18 cellular contexts compared by ENCODE assay signal in the genomic region with DNA sequence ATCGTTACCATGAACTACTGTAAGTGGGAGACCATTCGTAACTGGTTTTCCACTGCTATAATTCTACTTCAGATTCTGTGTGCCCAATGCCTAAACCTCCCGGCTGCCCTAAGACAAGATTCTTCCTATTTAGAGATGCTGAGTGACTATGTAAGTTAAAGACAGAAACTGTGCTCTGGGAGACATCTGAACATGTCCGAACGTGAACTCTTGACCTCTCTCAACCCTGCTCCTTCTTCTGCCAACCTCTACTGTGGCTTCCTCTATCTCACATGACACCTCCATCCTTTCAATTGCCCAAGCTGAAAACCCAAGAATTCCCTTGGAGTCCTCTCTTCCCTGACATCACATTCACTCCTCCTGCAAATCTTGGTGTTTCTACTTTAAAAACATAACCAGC.
A peak's percentile ranks its signal among the peaks of the same experiment; 100 is the strongest.
DNase-seq lines count a peak whose midpoint lies in the region; ATAC-seq and TF ChIP-seq lines count a peak whose summit lies in the region.
"Had no signal": no experiment of that assay in that cellular context is flagged by ENCODE, and none has a peak within 500 bp of the region (broad histone marks: within the 10 kb centered on the region; RNA-seq: fewer than 3 reads in every experiment).

No MANE protein-coding gene starts in this region.

- H2BK12ac ChIP-seq in neuronal stem cell (ENCODE audit: low read length) = no peak overlapping the region

- no peak overlapping the region for H3K14ac ChIP-seq in neuronal stem cell (ENCODE audit: low read length)

- H2AK5ac ChIP-seq in neuronal stem cell (ENCODE audit: low read depth, low read length) = no peak overlapping the region

- H3K4me1 ChIP-seq in neuronal stem cell (ENCODE audit: control insufficient read depth in 2 of 2, insufficient read depth in 1 of 2, low read depth in 1 of 2, low read length in 2 of 2) (peaks cover 7 to 8% of the 10 kb centered on the region in 2 donors), stomach (no peaks in the 10 kb centered on the region)
- H3K4me1 ChIP-seq: BLaER1 had no signal

- intact Hi-C loops in stomach (cut with DNase I; ENCODE audit: low total_unique reads) = no loop called here

- H3K23ac ChIP-seq in neuronal stem cell (ENCODE audit: low read depth, low read length, poor library complexity) = no peak overlapping the region

- H2AFZ ChIP-seq in neuronal stem cell (ENCODE audit: low read length) = no peak overlapping the region

- WGBS in neuronal stem cell (ENCODE audit: extremely low coverage in 2 of 2, insufficient read length in 2 of 2, insufficient replicate concordance in 1 of 2), 2 donors = no CpG with 5 or more reads among the region's 5 CpGs
- WGBS in stomach, 5 donors = 90 to 93% (median 92%) methylated on average over 5 of the region's 5 CpGs

- H4K8ac ChIP-seq in neuronal stem cell (ENCODE audit: low read depth, low read length) = no peak overlapping the region

- no peak overlapping the region for H2BK120ac ChIP-seq in neuronal stem cell (ENCODE audit: low read depth, low read length)

- TF ChIP-seq POLR2A in stomach (IDR thresholded peaks at IDR 0.05) = no peak

- H3K18ac ChIP-seq in neuronal stem cell (ENCODE audit: low read length) = no peak overlapping the region

- H3K9ac ChIP-seq in neuronal stem cell (ENCODE audit: low read depth, low read length, poor library complexity) = no peak overlapping the region
- H3K9ac ChIP-seq: BLaER1, SK-N-SH had no signal

- H3K27me3 ChIP-seq in neuronal stem cell (ENCODE audit: control insufficient read depth in 3 of 3, insufficient read depth in 3 of 3, low read depth in 1 of 3, low read length in 3 of 3) = no peaks in the 10 kb centered on the region
- no peaks in the 10 kb centered on the region for H3K27me3 ChIP-seq in stomach
- H3K27me3 ChIP-seq: BLaER1 had no signal

- no peak overlapping the region for H2BK15ac ChIP-seq in neuronal stem cell (ENCODE audit: low read length)

- TF ChIP-seq CTCF in stomach (IDR thresholded peaks at IDR 0.05) = no peak

- H3K27ac ChIP-seq in neuronal stem cell (replicated peaks; ENCODE audit: low read length) = peak overlapping the region; percentile 57
- no peak overlapping the region for H3K27ac ChIP-seq in stomach
- H3K27ac ChIP-seq: BLaER1 had no signal

- H3K9me3 ChIP-seq in neuronal stem cell (replicated peaks in 1 of 2; ENCODE audit: control insufficient read depth in 2 of 2, insufficient read depth in 1 of 2, low read depth in 1 of 2, low read length in 2 of 2) (peaks cover 0 to 2% of the 10 kb centered on the region in 2 donors), stomach (no peaks in the 10 kb centered on the region)
- H3K9me3 ChIP-seq: BLaER1, SK-N-SH had no signal

- no peak overlapping the region for H4K91ac ChIP-seq in neuronal stem cell (ENCODE audit: low read depth, low read length, poor library complexity)

- no peaks in the 10 kb centered on the region for H3K79me1 ChIP-seq in neuronal stem cell (ENCODE audit: low read depth, low read length)

- H3K4ac ChIP-seq in neuronal stem cell (ENCODE audit: low read length) = no peak overlapping the region

- no peak overlapping the region for H2BK5ac ChIP-seq in neuronal stem cell (ENCODE audit: low read length)

- TF ChIP-seq EP300 in stomach (IDR thresholded peaks at IDR 0.05) = no peak

- ATAC-seq in GM18502 (IDR thresholded peaks at IDR 0.05; ENCODE audit: poor library complexity, unreplicated experiment) (peak; percentile 10), HG03354 (IDR thresholded peaks at IDR 0.05; ENCODE audit: poor library complexity, severe bottlenecking, unreplicated experiment) (peak; percentile 8)
- ATAC-seq: GM12878 had no signal

- DNase-seq in RPMI8226 (peak; percentile 63), neuronal stem cell (ENCODE audit: low spot score) (no peak), COLO829 (ENCODE audit: low spot score) (no peak), stomach (no peak), NCI-H2196 (lab: John Stamatoyannopoulos, UW; ENCODE audit: unreplicated experiment) (no peak), retina (no peak)
- DNase-seq: CD4-positive, alpha-beta T cell; DND-41; IMR-90; NCI-H1417 treated with DMSO at 0.1 percent for 48 hours; NCI-H187; NCI-H510A; SIG-M5; SK-N-SH had no signal

- H3K36me3 ChIP-seq in neuronal stem cell (replicated peaks in 1 of 2; ENCODE audit: control insufficient read depth in 2 of 2, insufficient read depth in 2 of 2, low read length in 2 of 2) (peaks cover 0 to 15% of the 10 kb centered on the region in 2 donors), stomach (no peaks in the 10 kb centered on the region)
- H3K36me3 ChIP-seq: BLaER1 had no signal

- H3K4me2 ChIP-seq in neuronal stem cell (ENCODE audit: insufficient read depth, low read length, poor library complexity, severe bottlenecking) = no peak overlapping the region
- H3K4me2 ChIP-seq: BLaER1, SK-N-SH had no signal

- no peak overlapping the region for H3K4me3 ChIP-seq in neuronal stem cell (ENCODE audit: low read length in 2 of 2)
- H3K4me3 ChIP-seq in stomach = no peak overlapping the region
- H3K4me3 ChIP-seq: BLaER1, GM12878 had no signal
